14 cellular contexts compared by ENCODE assay signal in genomic region chr21:17732306-17732705, GRCh38.
A peak's percentile ranks its signal among the peaks of the same experiment; 100 is the strongest.
DNase-seq lines count a peak whose midpoint lies in the region; ATAC-seq lines count a peak whose summit lies in the region.
"Had no signal": no experiment of that assay in that cellular context is flagged by ENCODE, and none has a peak within 500 bp of the region (broad histone marks: within the 10 kb centered on the region; RNA-seq: fewer than 3 reads in every experiment).

No MANE protein-coding gene starts in this region.

- ATAC-seq in HG02973 (IDR thresholded peaks at IDR 0.05; ENCODE audit: unreplicated experiment): no peak
- no peak for ATAC-seq in HG02870 (IDR thresholded peaks at IDR 0.05; ENCODE audit: unreplicated experiment)
- ATAC-seq: T-cell had no signal

- DNase-seq in DMS53 treated with DMSO at 0.1 percent for 48 hours (lab: John Stamatoyannopoulos, UW; ENCODE audit: unreplicated experiment) (peak; percentile 52), NCI-H1105 (lab: John Stamatoyannopoulos, UW) (peak; percentile 54), RPMI7951 (ENCODE audit: low read depth) (peak; percentile 46), lung microvascular endothelial cell (ENCODE audit: low read depth in 2 of 2) (peak; percentile 29 to 92), NCI-H187 treated with DMSO at 0.1 percent for 48 hours (lab: John Stamatoyannopoulos, UW) (no peak)
- DNase-seq: activated effector memory CD4-positive, alpha-beta T cell treated with Interleukin-2 at 50 U/mL for 16 hours; C1 segment of cervical spinal cord; effector CD4-positive, alpha-beta T cell; GF-D8; left ventricle myocardium inferior; Peyer's patch; T-cell had no signal
